In genomic region chrX:19372170-19373033, GRCh38 we compare ENCODE assay signal across 8 cellular contexts. TPM values are rescaled to one million over a fixed set of nuclear protein-coding genes. Genes with fewer than 3 reads are reported as not detected.
DNase-seq lines count a peak whose midpoint lies in the region; ATAC-seq, FAIRE-seq and TF ChIP-seq lines count a peak whose summit lies in the region.

No MANE protein-coding gene starts in this region.

- no peak for TF ChIP-seq EP300 in A549 (IDR thresholded peaks at IDR 0.05)

- H3K36me3 ChIP-seq in mucosa of stomach (ENCODE audit: control insufficient read depth, insufficient read depth, low read length), result no peaks in the 10 kb centered on the region

- peak; percentile 80 to 87 for TF ChIP-seq RAD21 in A549 (conservative IDR thresholded peaks at IDR 0.05 in 1 of 2, IDR thresholded peaks at IDR 0.05 in 1 of 2)

- H3K27ac ChIP-seq in A549, result 0 out of 6 replicates have a peak overlapping the region, but pooled peaks of 1 of the 2 experiments have one; percentile 39

- no peak overlapping the region for H3K4me2 ChIP-seq in A549

- H3K4me3 ChIP-seq in A549, result no peak overlapping the region
- peak overlapping the region; percentile 2 for H3K4me3 ChIP-seq in mucosa of stomach (ENCODE audit: low read length)

- no peak overlapping the region for H3K9ac ChIP-seq in mucosa of stomach (ENCODE audit: low read length)

- 60% methylated on average over 20 of the region's 26 CpGs for WGBS in A549 (ENCODE audit: missing lambda C conversion rate)

- in situ Hi-C loops in GM13977 (cut with MboI; ENCODE audit: low pct_unique_long_range_greater_than_20kb, low sequenced_read_pairs, unreplicated experiment), result no loop called here

- peak; percentile 72 for TF ChIP-seq CTCF in A549 (IDR thresholded peaks at IDR 0.05)
- TF ChIP-seq CTCF in GM13977 (IDR thresholded peaks at IDR 0.05; ENCODE audit: extremely low read depth, insufficient read depth, missing control alignments), result peak; percentile 65

- CTCF ChIA-PET in A549 (lab: Yijun Ruan, JAX), result interaction anchor here (0.6 to 3.7 kb wide), 24 partner anchors 10 to 700 kb away, joined by 3 to 21 read pairs (median 4); partner anchors contain the start of gene MAP3K15

- no peak for TF ChIP-seq POLR2A in A549 (IDR thresholded peaks at IDR 0.05; ENCODE audit: low read length)
- no peak for TF ChIP-seq POLR2A in erythroblast (IDR thresholded peaks at IDR 0.05; ENCODE audit: low read length)

- H3K27me3 ChIP-seq in mucosa of stomach (ENCODE audit: control insufficient read depth, insufficient read depth, low read length), result peaks cover 8% of the 10 kb centered on the region

- H3K9me3 ChIP-seq in A549, result no peaks in the 10 kb centered on the region
- H3K9me3 ChIP-seq in mucosa of stomach (ENCODE audit: control insufficient read depth, low read length), result no peaks in the 10 kb centered on the region

- no peak for FAIRE-seq in A549 (lab: Jason Lieb, UNC)

- POLR2A ChIA-PET in A549 (lab: Yijun Ruan, JAX), result no interaction called here

- no peaks in the 10 kb centered on the region for H3K4me1 ChIP-seq in A549
- H3K4me1 ChIP-seq in mucosa of stomach (ENCODE audit: control insufficient read depth, insufficient read depth, low read length), result no peaks in the 10 kb centered on the region

- peak; percentile 87 for ATAC-seq in A549
- peak; percentile 62 for ATAC-seq in HG03378 (IDR thresholded peaks at IDR 0.05; ENCODE audit: unreplicated experiment)

- DNase-seq in A549 (ENCODE audit: low read depth in 1 of 2, low spot score in 1 of 2) (peak; percentile 61 to 67), GM13977 (ENCODE audit: low spot score) (peak; percentile 78), NOMO-1 treated with dmso at 0.1 percent for 144 hours (lab: John Stamatoyannopoulos, UW; ENCODE audit: unreplicated experiment) (peak; percentile 65), activated T-cell treated with anti-CD3 and anti-CD28 coated beads for 24 hours (ENCODE audit: low read depth) (peak; percentile 40), erythroblast (lab: John Stamatoyannopoulos, UW) (peak; percentile 31 to 54)
- DNase-seq in stimulated activated CD8-positive, alpha-beta memory T cell treated with anti-CD3 and anti-CD28 coated beads, Interleukin-4, amount 100 ng/mL, for 48 hours, result peak; percentile 75

TF ChIP-seq in A549, 52 proteins besides CTCF, POLR2A, EP300 and RAD21:
- TF ChIP-seq MYC (IDR thresholded peaks at IDR 0.05; ENCODE audit: borderline replicate concordance, low read length) (no peak), SMC3 (IDR thresholded peaks at IDR 0.05) (peak; percentile 67)

RNA-seq across cellular contexts. Expression of gene PDHA1, which starts 28.7 kb away (rescaled TPM):
- polyA plus RNA-seq in A549 (2011; rRNA removed) (311 and 358 TPM in 2 replicates), A549 (2017; fragmentation: RNase III; extraction: RNeasy Plus Mini Kit Qiagen cat#74134 plus additional on column Dnase treatment) (307 to 309 TPM (median 308 TPM) in 3 replicates)
- 248 and 273 TPM in 2 replicates for polyA plus RNA-seq in A549 (2012; cell fraction: cytosol; rRNA removed)
- polyA plus RNA-seq in A549 (2012; cell fraction: nucleus; rRNA removed), result 125 and 162 TPM in 2 replicates
- 87.2 and 112 TPM in 2 replicates for polyA minus RNA-seq in A549 (2011; rRNA and poly(A)+ RNA removed)
